Comparison of ENCODE assay signal across 10 cellular contexts in the genomic region with DNA sequence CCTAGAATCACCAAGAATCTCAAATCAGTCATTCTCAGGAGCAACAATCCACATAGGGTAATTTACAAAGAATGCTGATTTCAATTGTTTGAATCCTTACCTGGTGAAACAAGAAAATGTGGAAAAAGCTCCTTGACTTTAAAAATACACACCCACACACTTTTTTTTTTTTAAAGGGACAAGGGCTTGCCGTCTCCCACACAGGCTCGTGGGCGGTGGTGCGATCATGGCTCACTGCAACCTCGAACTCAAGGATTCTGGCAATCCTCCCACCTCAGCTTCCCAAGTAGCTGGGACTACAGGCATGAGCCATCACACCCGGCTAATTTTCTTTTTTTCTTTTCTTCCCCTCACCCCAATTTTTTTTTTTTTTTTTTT. TPM values are rescaled to one million over a fixed set of nuclear protein-coding genes. Genes with fewer than 3 reads are reported as not detected.
DNase-seq lines count a peak whose midpoint lies in the region; ATAC-seq and TF ChIP-seq lines count a peak whose summit lies in the region.
"Had no signal": no experiment of that assay in that cellular context is flagged by ENCODE, and none has a peak within 500 bp of the region (broad histone marks: within the 10 kb centered on the region; RNA-seq: fewer than 3 reads in every experiment).

No MANE protein-coding gene starts in this region.

- no peaks in the 10 kb centered on the region for H3K27me3 ChIP-seq in right lobe of liver
- H3K27me3 ChIP-seq in tibial artery: no peaks in the 10 kb centered on the region

- intact Hi-C loops in right lobe of liver (cut with DNase I): no loop called here
- intact Hi-C loops in tibial artery (cut with DNase I; ENCODE audit: low total_unique reads): no loop called here

- peak; percentile 76 for DNase-seq in M059J (ENCODE audit: low read depth)
- DNase-seq in chondrocyte (ENCODE audit: low spot score): no peak
- no peak for DNase-seq in right lobe of liver
- DNase-seq in tibial artery: no peak
- DNase-seq in Kasumi-1 (lab: John Stamatoyannopoulos, UW): no peak
- DNase-seq: activated effector memory CD4-positive, alpha-beta T cell treated with Interleukin-2 at 50 U/mL for 16 hours; effector CD4-positive, alpha-beta T cell; NCI-H1436 treated with DMSO at 0.1 percent for 48 hours had no signal

- no peak overlapping the region for H3K4me3 Mint-ChIP-seq in chondrocyte (ENCODE audit: unreplicated experiment)

- H3K4me3 ChIP-seq in right lobe of liver (no peak overlapping the region), tibial artery (no peak overlapping the region)

- TF ChIP-seq POLR2A in right lobe of liver (IDR thresholded peaks at IDR 0.05): no peak

- no peaks in the 10 kb centered on the region for H3K36me3 Mint-ChIP-seq in chondrocyte (ENCODE audit: low read depth)

- TF ChIP-seq CTCF in chondrocyte (IDR thresholded peaks at IDR 0.05) (no peak), right lobe of liver (IDR thresholded peaks at IDR 0.05) (no peak), tibial artery (IDR thresholded peaks at IDR 0.05) (no peak)

- peak overlapping the region; percentile 67 for H3K27ac Mint-ChIP-seq in chondrocyte (ENCODE audit: unreplicated experiment)

- H3K9me3 Mint-ChIP-seq in chondrocyte (ENCODE audit: low read depth): no peaks in the 10 kb centered on the region

- no peaks in the 10 kb centered on the region for H3K36me3 ChIP-seq in right lobe of liver
- no peaks in the 10 kb centered on the region for H3K36me3 ChIP-seq in tibial artery

- peaks cover 0 to 26% (median 13%) of the 10 kb centered on the region in 4 donors for H3K4me1 ChIP-seq in right lobe of liver
- H3K4me1 ChIP-seq in tibial artery: peaks cover 0 to 22% (median 18%) of the 10 kb centered on the region in 4 donors

- H3K27ac ChIP-seq in right lobe of liver (peak overlapping the region; percentile 31 to 70 (median 63)), tibial artery (peak overlapping the region; percentile 24 to 54)

- 34% methylated on average over 6 of the region's 6 CpGs for WGBS in right lobe of liver (ENCODE audit: insufficient coverage, low coverage, low lambda C conversion rate, missing lambda C conversion rate)

- H3K27me3 Mint-ChIP-seq in chondrocyte (ENCODE audit: low read depth): no peaks in the 10 kb centered on the region

- H3K4me1 Mint-ChIP-seq in chondrocyte (ENCODE audit: low read depth): peaks cover 27% of the 10 kb centered on the region

- ATAC-seq in right lobe of liver (peak in 3 of 4 donors; percentile 2 to 7 (median 3)), GM18873 (IDR thresholded peaks at IDR 0.05; ENCODE audit: low FRiP score, unreplicated experiment) (no peak), HG03442 (IDR thresholded peaks at IDR 0.05; ENCODE audit: unreplicated experiment) (no peak)

- no peaks in the 10 kb centered on the region for H3K9me3 ChIP-seq in right lobe of liver
- H3K9me3 ChIP-seq in tibial artery: no peaks in the 10 kb centered on the region

RNA-seq across cellular contexts. Expression of a gene that starts 30.7 kb away (rescaled TPM):
- total RNA-seq in M059J (2014; rRNA removed; shearing (Covaris generic)): 9.4 and 16.6 TPM in 2 replicates
- total RNA-seq in chondrocyte: 0.34 to 2.2 TPM (median 1.1 TPM) in 3 replicates
- 10 to 100 TPM in 2 of 6 experiments, 1 to 10 TPM in 4; 6.6 to 11.1 (median 8.5) TPM for total RNA-seq in right lobe of liver

RNA-seq across cellular contexts. Expression of a gene that starts 32.8 kb away (rescaled TPM):
- total RNA-seq in M059J (2014; rRNA removed; shearing (Covaris generic)): 15.4 and 16.2 TPM in 2 replicates
- total RNA-seq in chondrocyte (6.7 to 7.6 TPM (median 7.4 TPM) in 3 replicates), right lobe of liver (1 to 10 TPM in 1 of 6 experiments, under 1 TPM in 5; 0.31 to 1.4 (median 0.60) TPM)

Comparison
In these comparisons a context has a peak if more than half of its experiments do, and no peak if none do; other contexts are left out.
1. ATAC-seq: peak in right lobe of liver (3 of 4); none in GM18873 (single experiment) and HG03442 (single experiment).